Comparison of ENCODE assay signal across 8 cellular contexts in the genomic region with DNA sequence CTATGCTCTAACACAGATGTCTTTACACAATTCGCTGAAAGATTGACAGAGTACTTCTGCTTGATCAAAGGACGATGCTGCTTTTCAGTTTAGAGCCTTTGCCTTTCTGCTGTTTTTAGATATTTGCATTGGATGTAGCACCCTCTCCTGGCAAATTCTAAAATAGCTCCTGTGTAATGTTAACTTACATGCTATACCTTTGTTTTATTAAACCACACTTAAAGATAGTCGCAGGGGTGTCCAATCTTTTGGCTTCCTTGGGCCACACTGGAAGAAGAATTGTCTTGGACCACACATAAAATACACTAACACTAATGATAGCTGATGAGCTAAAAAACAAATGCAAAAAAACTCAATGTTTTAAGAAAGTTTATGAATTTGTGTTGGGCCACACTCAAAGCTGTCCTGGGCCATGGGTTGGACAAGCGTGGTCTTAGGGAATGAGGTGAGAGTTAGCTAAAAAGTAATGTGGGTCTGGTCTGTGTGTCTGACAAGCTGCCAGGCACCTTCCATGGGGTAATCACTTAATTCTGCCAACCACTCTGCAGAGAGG.
DNase-seq lines count a peak whose midpoint lies in the region; ATAC-seq and TF ChIP-seq lines count a peak whose summit lies in the region.

No MANE protein-coding gene starts in this region.

- ATAC-seq in RWPE2 (ENCODE audit: low read depth) (peak; percentile 79), memory B cell (ENCODE audit: low read depth) (peak; percentile 72), GM18505 (IDR thresholded peaks at IDR 0.05; ENCODE audit: unreplicated experiment) (no peak), HG03571 (IDR thresholded peaks at IDR 0.05; ENCODE audit: unreplicated experiment) (no peak)
- peak; percentile 74 for ATAC-seq in effector memory CD8-positive, alpha-beta T cell (replicated peaks)

- no peak overlapping the region for H3K4me3 ChIP-seq in RWPE2 (ENCODE audit: severe bottlenecking)

- H3K4me1 Mint-ChIP-seq in effector memory CD8-positive, alpha-beta T cell (ENCODE audit: low read depth in 2 of 2), result no peaks in the 10 kb centered on the region
- no peaks in the 10 kb centered on the region for H3K4me1 Mint-ChIP-seq in memory B cell

- H3K27ac ChIP-seq in 22Rv1, result no peak overlapping the region
- H3K27ac ChIP-seq in RWPE2 (ENCODE audit: poor library complexity, severe bottlenecking), result peak overlapping the region; percentile 19

- H3K4me1 ChIP-seq in RWPE2 (ENCODE audit: insufficient read depth, poor library complexity, severe bottlenecking), result peaks cover 6% of the 10 kb centered on the region

- DNase-seq in DMS53 treated with DMSO at 0.1 percent for 48 hours (lab: John Stamatoyannopoulos, UW; ENCODE audit: unreplicated experiment) (peak; percentile 1), RWPE2 (ENCODE audit: low spot score) (no peak), memory B cell (ENCODE audit: low spot score in 2 of 2) (peak; percentile 22 to 55)
- peak; percentile 39 to 52 (median 40) for DNase-seq in effector memory CD8-positive, alpha-beta T cell

- peak; percentile 71 for TF ChIP-seq CTCF in 22Rv1 (IDR thresholded peaks at IDR 0.05)
- TF ChIP-seq CTCF in RWPE2 (IDR thresholded peaks at IDR 0.05; ENCODE audit: poor library complexity, severe bottlenecking), result peak; percentile 82

- peak; percentile 69 for TF ChIP-seq RAD21 in Ishikawa (IDR thresholded peaks at IDR 0.05; ENCODE audit: low read depth)

- H3K27me3 ChIP-seq in RWPE2 (ENCODE audit: insufficient read depth, poor library complexity, severe bottlenecking), result no peaks in the 10 kb centered on the region

- no peaks in the 10 kb centered on the region for H3K27me3 Mint-ChIP-seq in effector memory CD8-positive, alpha-beta T cell
- H3K27me3 Mint-ChIP-seq in memory B cell, result no peaks in the 10 kb centered on the region

- peaks cover 30% of the 10 kb centered on the region for H3K36me3 ChIP-seq in RWPE2 (ENCODE audit: low read depth)

- peaks cover 26% of the 10 kb centered on the region for H3K36me3 Mint-ChIP-seq in effector memory CD8-positive, alpha-beta T cell (ENCODE audit: insufficient read depth)
- H3K36me3 Mint-ChIP-seq in memory B cell, result peaks cover 2% of the 10 kb centered on the region

- H3K9me3 Mint-ChIP-seq in effector memory CD8-positive, alpha-beta T cell, result no peaks in the 10 kb centered on the region
- H3K9me3 Mint-ChIP-seq in memory B cell, result no peaks in the 10 kb centered on the region

- H3K27ac Mint-ChIP-seq in effector memory CD8-positive, alpha-beta T cell, result no peak overlapping the region
- no peak overlapping the region for H3K27ac Mint-ChIP-seq in memory B cell

- H3K4me3 Mint-ChIP-seq in effector memory CD8-positive, alpha-beta T cell, result no peak overlapping the region
- H3K4me3 Mint-ChIP-seq in memory B cell, result no peak overlapping the region

- no peak for TF ChIP-seq POLR2A in GM18505 (IDR thresholded peaks at IDR 0.05; ENCODE audit: borderline replicate concordance, extremely low read depth, insufficient read depth, insufficient read length)

- no peak for TF ChIP-seq EP300 in Ishikawa (IDR thresholded peaks at IDR 0.05; ENCODE audit: borderline replicate concordance)

- H3K9me3 ChIP-seq in RWPE2 (ENCODE audit: severe bottlenecking), result no peaks in the 10 kb centered on the region

TF ChIP-seq in Ishikawa, 13 proteins besides CTCF, POLR2A, EP300 and RAD21:
- no peak for TF ChIP-seq EGR1 (IDR thresholded peaks at IDR 0.05)
- no peak for TF ChIP-seq YY1 (IDR thresholded peaks at IDR 0.05; ENCODE audit: low read depth)
- TF ChIP-seq, protein P1, sequence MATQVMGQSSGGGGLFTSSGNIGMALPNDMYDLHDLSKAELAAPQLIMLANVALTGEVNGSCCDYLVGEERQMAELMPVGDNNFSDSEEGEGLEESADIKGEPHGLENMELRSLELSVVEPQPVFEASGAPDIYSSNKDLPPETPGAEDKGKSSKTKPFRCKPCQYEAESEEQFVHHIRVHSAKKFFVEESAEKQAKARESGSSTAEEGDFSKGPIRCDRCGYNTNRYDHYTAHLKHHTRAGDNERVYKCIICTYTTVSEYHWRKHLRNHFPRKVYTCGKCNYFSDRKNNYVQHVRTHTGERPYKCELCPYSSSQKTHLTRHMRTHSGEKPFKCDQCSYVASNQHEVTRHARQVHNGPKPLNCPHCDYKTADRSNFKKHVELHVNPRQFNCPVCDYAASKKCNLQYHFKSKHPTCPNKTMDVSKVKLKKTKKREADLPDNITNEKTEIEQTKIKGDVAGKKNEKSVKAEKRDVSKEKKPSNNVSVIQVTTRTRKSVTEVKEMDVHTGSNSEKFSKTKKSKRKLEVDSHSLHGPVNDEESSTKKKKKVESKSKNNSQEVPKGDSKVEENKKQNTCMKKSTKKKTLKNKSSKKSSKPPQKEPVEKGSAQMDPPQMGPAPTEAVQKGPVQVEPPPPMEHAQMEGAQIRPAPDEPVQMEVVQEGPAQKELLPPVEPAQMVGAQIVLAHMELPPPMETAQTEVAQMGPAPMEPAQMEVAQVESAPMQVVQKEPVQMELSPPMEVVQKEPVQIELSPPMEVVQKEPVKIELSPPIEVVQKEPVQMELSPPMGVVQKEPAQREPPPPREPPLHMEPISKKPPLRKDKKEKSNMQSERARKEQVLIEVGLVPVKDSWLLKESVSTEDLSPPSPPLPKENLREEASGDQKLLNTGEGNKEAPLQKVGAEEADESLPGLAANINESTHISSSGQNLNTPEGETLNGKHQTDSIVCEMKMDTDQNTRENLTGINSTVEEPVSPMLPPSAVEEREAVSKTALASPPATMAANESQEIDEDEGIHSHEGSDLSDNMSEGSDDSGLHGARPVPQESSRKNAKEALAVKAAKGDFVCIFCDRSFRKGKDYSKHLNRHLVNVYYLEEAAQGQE (IDR thresholded peaks at IDR 0.05; ENCODE audit: low read depth), result no peak
- TF ChIP-seq TAF1 (IDR thresholded peaks at IDR 0.05; ENCODE audit: low read depth), result no peak
- no peak for TF ChIP-seq FOXM1 (IDR thresholded peaks at IDR 0.05; ENCODE audit: borderline replicate concordance, low read depth)
- TF ChIP-seq ZBTB7A (IDR thresholded peaks at IDR 0.05; ENCODE audit: low read depth), result no peak
- TF ChIP-seq TCF12 (IDR thresholded peaks at IDR 0.05; ENCODE audit: low read depth), result no peak
- no peak for TF ChIP-seq NFIC (IDR thresholded peaks at IDR 0.05)
- TF ChIP-seq, protein P2, sequence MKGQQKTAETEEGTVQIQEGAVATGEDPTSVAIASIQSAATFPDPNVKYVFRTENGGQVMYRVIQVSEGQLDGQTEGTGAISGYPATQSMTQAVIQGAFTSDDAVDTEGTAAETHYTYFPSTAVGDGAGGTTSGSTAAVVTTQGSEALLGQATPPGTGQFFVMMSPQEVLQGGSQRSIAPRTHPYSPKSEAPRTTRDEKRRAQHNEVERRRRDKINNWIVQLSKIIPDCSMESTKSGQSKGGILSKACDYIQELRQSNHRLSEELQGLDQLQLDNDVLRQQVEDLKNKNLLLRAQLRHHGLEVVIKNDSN (IDR thresholded peaks at IDR 0.05), result no peak
- TF ChIP-seq, protein P3, sequence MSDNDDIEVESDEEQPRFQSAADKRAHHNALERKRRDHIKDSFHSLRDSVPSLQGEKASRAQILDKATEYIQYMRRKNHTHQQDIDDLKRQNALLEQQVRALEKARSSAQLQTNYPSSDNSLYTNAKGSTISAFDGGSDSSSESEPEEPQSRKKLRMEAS (IDR thresholded peaks at IDR 0.05), result no peak
- TF ChIP-seq TEAD4 (IDR thresholded peaks at IDR 0.05), result no peak
- no peak for TF ChIP-seq CREB1 (IDR thresholded peaks at IDR 0.05; ENCODE audit: low read depth)
- TF ChIP-seq CEBPB (IDR thresholded peaks at IDR 0.05), result no peak

Comparison
In these comparisons a context has a peak if more than half of its experiments do, and no peak if none do; other contexts are left out.
1. ATAC-seq: peak in RWPE2 (single experiment), effector memory CD8-positive, alpha-beta T cell (single experiment) and memory B cell (single experiment); none in GM18505 (single experiment) and HG03571 (single experiment).